1 cellular context compared by ENCODE assay signal in genomic region chr10:73413528-73414229, GRCh38.
A peak's percentile ranks its signal among the peaks of the same experiment; 100 is the strongest.
TF ChIP-seq lines count a peak whose summit lies in the region.

ANXA7 (minus strand) TSS chr10:73414058; CDS start chr10:73400856, 13,202 bp downstream.

TF ChIP-seq in HepG2, 621 proteins besides CTCF, POLR2A, EP300 and RAD21 (continued from another document and continues in another):
- TF ChIP-seq ZNF597 (CRISPR knock-in tag; IDR thresholded peaks at IDR 0.05), result no peak
- TF ChIP-seq THRA (CRISPR knock-in tag; IDR thresholded peaks at IDR 0.05; ENCODE audit: borderline replicate concordance), result peak; percentile 84
- TF ChIP-seq HNRNPK (IDR thresholded peaks at IDR 0.05; ENCODE audit: low read depth, low read length, poor library complexity, severe bottlenecking), result peak; percentile 34
- TF ChIP-seq MIXL1 (CRISPR knock-in tag; IDR thresholded peaks at IDR 0.05), result no peak
- 0 out of 2 replicates have a peak, but pooled peaks have one; percentile 70 for TF ChIP-seq ZNF691 (CRISPR knock-in tag; IDR thresholded peaks at IDR 0.05; ENCODE audit: borderline replicate concordance, low read depth)
- no peak; the same call in 1 of the 2 replicates for TF ChIP-seq REPIN1 (CRISPR knock-in tag; IDR thresholded peaks at IDR 0.05; ENCODE audit: borderline replicate concordance, low read depth)
- TF ChIP-seq AHDC1 (CRISPR knock-in tag; IDR thresholded peaks at IDR 0.05; ENCODE audit: borderline replicate concordance), result no peak
- TF ChIP-seq BORCS8-MEF2B (CRISPR knock-in tag; IDR thresholded peaks at IDR 0.05), result peak; percentile 74
- TF ChIP-seq CEBPG (CRISPR knock-in tag; IDR thresholded peaks at IDR 0.05), result no peak
- 0 out of 2 replicates have a peak, but pooled peaks have one; percentile 60 for TF ChIP-seq REXO4 (CRISPR knock-in tag; IDR thresholded peaks at IDR 0.05; ENCODE audit: borderline replicate concordance)
- no peak for TF ChIP-seq ZNF296 (CRISPR knock-in tag; conservative IDR thresholded peaks at IDR 0.05)
- no peak for TF ChIP-seq CERS6 (CRISPR knock-in tag; IDR thresholded peaks at IDR 0.05)
- peak; percentile 28; the same call in 1 of the 2 replicates for TF ChIP-seq ZBTB1 (CRISPR knock-in tag; IDR thresholded peaks at IDR 0.05; ENCODE audit: borderline replicate concordance)
- TF ChIP-seq ZNF282 (IDR thresholded peaks at IDR 0.05; ENCODE audit: partially characterized antibody), result no peak
- TF ChIP-seq MIER2 (CRISPR knock-in tag; IDR thresholded peaks at IDR 0.05), result 0 out of 2 replicates have a peak, but pooled peaks have one; percentile 22
- TF ChIP-seq E2F1 (CRISPR knock-in tag; IDR thresholded peaks at IDR 0.05), result no peak
- TF ChIP-seq ZFYVE20 (CRISPR knock-in tag; IDR thresholded peaks at IDR 0.05; ENCODE audit: borderline replicate concordance, low read depth), result no peak; the same call in 1 of the 2 replicates
- TF ChIP-seq ZMAT5 (CRISPR knock-in tag; IDR thresholded peaks at IDR 0.05; ENCODE audit: borderline replicate concordance, low read depth), result no peak
- peak; percentile 87; the same call in 1 of the 2 replicates for TF ChIP-seq ZNF383 (CRISPR knock-in tag; IDR thresholded peaks at IDR 0.05; ENCODE audit: borderline replicate concordance)
- TF ChIP-seq SMARCE1 (IDR thresholded peaks at IDR 0.05; ENCODE audit: borderline replicate concordance), result no peak
- TF ChIP-seq HOXA9 (CRISPR knock-in tag; IDR thresholded peaks at IDR 0.05; ENCODE audit: borderline replicate concordance), result no peak
- TF ChIP-seq SRY (CRISPR knock-in tag; IDR thresholded peaks at IDR 0.05), result peak; percentile 80
- peak; percentile 56; the same call in 1 of the 2 replicates for TF ChIP-seq GATAD2A (CRISPR knock-in tag; IDR thresholded peaks at IDR 0.05)
- TF ChIP-seq PAX8 (CRISPR knock-in tag; IDR thresholded peaks at IDR 0.05; ENCODE audit: borderline replicate concordance), result 0 out of 2 replicates have a peak, but pooled peaks have one; percentile 29
- TF ChIP-seq JUND (CRISPR knock-in tag; IDR thresholded peaks at IDR 0.05), result no peak
- peak; percentile 62 for TF ChIP-seq IKZF4 (CRISPR knock-in tag; IDR thresholded peaks at IDR 0.05; ENCODE audit: borderline replicate concordance, low read depth, not compliant biosample characterization)
- peak; percentile 94 for TF ChIP-seq EEA1 (CRISPR knock-in tag; IDR thresholded peaks at IDR 0.05; ENCODE audit: borderline replicate concordance)
- TF ChIP-seq HOMEZ (CRISPR knock-in tag; IDR thresholded peaks at IDR 0.05; ENCODE audit: low read depth), result 0 out of 2 replicates have a peak, but pooled peaks have one; percentile 13
- no peak for TF ChIP-seq ZNF737 (CRISPR knock-in tag; IDR thresholded peaks at IDR 0.05; ENCODE audit: borderline replicate concordance)
- peak; percentile 79; the same call in 1 of the 2 replicates for TF ChIP-seq ZNF556 (CRISPR knock-in tag; IDR thresholded peaks at IDR 0.05; ENCODE audit: borderline replicate concordance)
- 0 out of 2 replicates have a peak, but pooled peaks have one; percentile 12 for TF ChIP-seq ZNF264 (CRISPR knock-in tag; IDR thresholded peaks at IDR 0.05)
- peak; percentile 89 for TF ChIP-seq YY1 (IDR thresholded peaks at IDR 0.05; ENCODE audit: insufficient read depth, insufficient replicate concordance, low read depth, low read length)
- TF ChIP-seq MXI1 (IDR thresholded peaks at IDR 0.05; ENCODE audit: borderline replicate concordance, low read depth, low read length), result peak; percentile 61; the same call in 1 of the 3 replicates
- no peak for TF ChIP-seq ZFP36L2 (CRISPR knock-in tag; IDR thresholded peaks at IDR 0.05)
- TF ChIP-seq RARG (CRISPR knock-in tag; IDR thresholded peaks at IDR 0.05; ENCODE audit: low read depth), result 0 out of 2 replicates have a peak, but pooled peaks have one; percentile 58
- peak; percentile 24; the same call in 1 of the 2 replicates for TF ChIP-seq ZBTB37 (CRISPR knock-in tag; IDR thresholded peaks at IDR 0.05)
- TF ChIP-seq STAT6 (CRISPR knock-in tag; IDR thresholded peaks at IDR 0.05; ENCODE audit: borderline replicate concordance), result peak; percentile 61; the same call in 1 of the 2 replicates
- TF ChIP-seq RFX1 (IDR thresholded peaks at IDR 0.05), result no peak
- peak; percentile 88; the same call in 1 of the 2 replicates for TF ChIP-seq ZNF839 (CRISPR knock-in tag; IDR thresholded peaks at IDR 0.05; ENCODE audit: borderline replicate concordance)
- peak; percentile 64 to 92; a peak in 2 of 4 replicates for TF ChIP-seq KLF16 (CRISPR knock-in tag; IDR thresholded peaks at IDR 0.05)
